10 cellular contexts compared by ENCODE assay signal in genomic region chr22:45359627-45360026, GRCh38. TPM values are rescaled to one million over a fixed set of nuclear protein-coding genes. Genes with fewer than 3 reads are reported as not detected.
"Had no signal": no experiment of that assay in that cellular context is flagged by ENCODE, and none has a peak within 500 bp of the region (broad histone marks: within the 10 kb centered on the region; RNA-seq: fewer than 3 reads in every experiment).

No MANE protein-coding gene starts in this region.

- H3K27ac ChIP-seq: HL-60, KMS-11 had no signal

- FAIRE-seq: HTR-8/SVneo, K562 had no signal

- ATAC-seq: K562 had no signal

- H3K4me3 ChIP-seq: K562 had no signal

- H3K4me2 ChIP-seq: KMS-11 had no signal

- DNase-seq: IMR-90, KBM-7, KG1 had no signal

- H3K9ac ChIP-seq: KMS-11 had no signal

RNA-seq across cellular contexts. Expression of gene SMC1B, which starts 53.8 kb away (rescaled TPM):
- total RNA-seq: HT-29, HT1080, IMR-90, K562 had no signal
- polyA plus RNA-seq: IgD-negative memory B cell, IMR-90 had no signal

RNA-seq across cellular contexts. Expression of gene RIBC2, which starts 53.9 kb away (rescaled TPM):
- total RNA-seq: K562 had no signal
- polyA plus RNA-seq: IgD-negative memory B cell, K562 had no signal
